Comparison of ENCODE assay signal across 17 cellular contexts in the genomic region with DNA sequence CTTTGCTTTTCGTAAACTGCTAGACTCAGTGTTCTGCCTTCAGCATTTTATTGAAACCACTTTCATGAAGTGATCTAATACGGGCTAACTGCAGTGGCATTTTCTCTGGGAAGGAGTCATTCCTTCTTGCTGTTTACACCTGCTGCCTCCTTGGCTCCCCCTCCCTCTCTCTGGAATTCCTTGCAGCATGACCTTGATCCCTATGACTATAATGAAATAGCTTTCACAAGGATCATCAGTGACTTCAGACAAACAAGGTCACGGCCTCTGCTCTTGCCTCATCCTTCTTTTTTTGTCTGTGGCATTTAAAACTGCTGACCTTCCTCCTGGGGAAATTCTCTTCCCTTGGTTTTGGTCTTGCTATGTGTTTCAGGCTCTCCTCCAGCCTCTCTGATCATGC.
DNase-seq lines count a peak whose midpoint lies in the region; ATAC-seq and TF ChIP-seq lines count a peak whose summit lies in the region.
"Had no signal": no experiment of that assay in that cellular context is flagged by ENCODE, and none has a peak within 500 bp of the region (broad histone marks: within the 10 kb centered on the region; RNA-seq: fewer than 3 reads in every experiment).

No MANE protein-coding gene starts in this region.

- no peak overlapping the region for H2AFZ ChIP-seq in GM23338
- H2AFZ ChIP-seq: PC-9 had no signal

- POLR2A ChIA-PET in A673 (lab: Charles Lee; ENCODE audit: low non-redundant PET): no interaction called here

- H4K20me1 ChIP-seq in GM23338 (replicated peaks; ENCODE audit: insufficient read depth): peaks cover 10% of the 10 kb centered on the region; the same call in 1 of the 2 replicates

- H3K27ac Mint-ChIP-seq in GM23338: peak overlapping the region; percentile 39
- H3K27ac Mint-ChIP-seq: activated T-helper 2 cell treated with anti-CD3 and anti-CD28 coated beads, Interferon-gamma antibody, Interleukin-2, Interleukin-4, amounts not matched to agents 10 μg/mL and 5 μg/mL and 100 μg/mL, durations not matched to agents 14 hours and 24 hours and 36 hours; T-helper 2 cell treated with Interferon-gamma antibody and Interleukin-4, amounts not matched to agents 5 μg/mL and 100 μg/mL, for 36 hours had no signal

- H3K9me3 ChIP-seq in RWPE2 (ENCODE audit: severe bottlenecking): no peaks in the 10 kb centered on the region
- no peaks in the 10 kb centered on the region for H3K9me3 ChIP-seq in A673 (ENCODE audit: low read depth, low read length, poor library complexity, severe bottlenecking)

- H3K4me1 Mint-ChIP-seq in GM23338: peaks cover 25% of the 10 kb centered on the region

- H3K4me1 ChIP-seq in GM23338 (ENCODE audit: insufficient read depth) (peaks cover 6% of the 10 kb centered on the region; the same call in 1 of the 2 replicates), RWPE2 (ENCODE audit: insufficient read depth, poor library complexity, severe bottlenecking) (peaks cover 14% of the 10 kb centered on the region), A673 (ENCODE audit: insufficient read depth, low read length, poor library complexity, severe bottlenecking) (no peaks in the 10 kb centered on the region)

- H3K79me2 ChIP-seq in GM23338 (replicated peaks; ENCODE audit: insufficient read depth): peaks cover 57% of the 10 kb centered on the region

- CTCF ChIA-PET in A673 (lab: Charles Lee): no interaction called here

- no peak overlapping the region for H3K4me3 Mint-ChIP-seq in GM23338
- H3K4me3 Mint-ChIP-seq: T-helper 2 cell treated with Interferon-gamma antibody and Interleukin-4, amounts not matched to agents 5 μg/mL and 100 μg/mL, for 36 hours had no signal

- DNase-seq in GM23338 (ENCODE audit: low spot score) (peak; percentile 14), RWPE2 (ENCODE audit: low spot score) (no peak), fibroblast of pulmonary artery (ENCODE audit: low read depth) (peak; percentile 44), skeletal muscle cell (ENCODE audit: low read depth) (peak; percentile 47), A673 (ENCODE audit: low spot score) (no peak), 8988T (no peak)
- DNase-seq: activated CD4-positive, alpha-beta T cell treated with anti-CD3 and anti-CD28 coated beads, Interleukin-2, amount 50 U/mL, for 1 hour; Calu3; effector CD8-positive, alpha-beta T cell; glutamatergic neuron; NCI-H1092; NCI-H510A had no signal

- H3K36me3 ChIP-seq in GM23338 (ENCODE audit: insufficient read depth) (peaks cover 23% of the 10 kb centered on the region), RWPE2 (ENCODE audit: low read depth) (peaks cover 38% of the 10 kb centered on the region), A673 (ENCODE audit: insufficient read depth, low read length, poor library complexity, severe bottlenecking) (no peaks in the 10 kb centered on the region)

- no peak overlapping the region for H3K4me3 ChIP-seq in GM23338
- no peak overlapping the region for H3K4me3 ChIP-seq in RWPE2 (ENCODE audit: severe bottlenecking)
- H3K4me3 ChIP-seq in fibroblast of pulmonary artery (replicated peaks; ENCODE audit: low read depth, low read length): no peak overlapping the region
- H3K4me3 ChIP-seq in skeletal muscle cell (ENCODE audit: low read depth, low read length): no peak overlapping the region
- no peak overlapping the region for H3K4me3 ChIP-seq in A673 (ENCODE audit: low read depth, low read length, poor library complexity, severe bottlenecking)
- H3K4me3 ChIP-seq: PC-9 had no signal

- H3K27me3 Mint-ChIP-seq in GM23338 (ENCODE audit: insufficient read depth, low read depth, poor library complexity): peaks cover 4% of the 10 kb centered on the region

- H3F3A ChIP-seq in GM23338 (replicated peaks; ENCODE audit: low read depth): no peaks in the 10 kb centered on the region

- H3K4me2 ChIP-seq in GM23338: no peak overlapping the region
- H3K4me2 ChIP-seq: PC-9 had no signal

- intact Hi-C loops in A673 (cut with micrococcal nuclease; ENCODE audit: unreplicated experiment): no loop called here

- H3K9me3 Mint-ChIP-seq in GM23338: no peaks in the 10 kb centered on the region
- H3K9me3 Mint-ChIP-seq: activated T-helper 2 cell treated with anti-CD3 and anti-CD28 coated beads, Interferon-gamma antibody, Interleukin-2, Interleukin-4, amounts not matched to agents 10 μg/mL and 5 μg/mL and 100 μg/mL, durations not matched to agents 14 hours and 24 hours and 36 hours; T-helper 2 cell treated with Interferon-gamma antibody and Interleukin-4, amounts not matched to agents 5 μg/mL and 100 μg/mL, for 36 hours had no signal

- no TSS peak for BruUV-seq in A673 (replicated peaks; lab: Mats Ljungman, UMichigan)

- no peak overlapping the region for H3K27ac ChIP-seq in GM23338 (ENCODE audit: low read depth)
- no peak overlapping the region for H3K27ac ChIP-seq in RWPE2 (ENCODE audit: poor library complexity, severe bottlenecking)
- no peak overlapping the region for H3K27ac ChIP-seq in A673 (ENCODE audit: low read depth, low read length, poor library complexity, severe bottlenecking)
- H3K27ac ChIP-seq: PC-9 had no signal

- H3K9me2 ChIP-seq in GM23338 (ENCODE audit: insufficient read depth): peaks cover 6% of the 10 kb centered on the region; the same call in 1 of the 2 replicates

- ATAC-seq in GM23338 (no peak), RWPE2 (ENCODE audit: low read depth) (peak; percentile 58), GM21737 (IDR thresholded peaks at IDR 0.05; ENCODE audit: unreplicated experiment) (no peak), HG03521 (IDR thresholded peaks at IDR 0.05; ENCODE audit: unreplicated experiment) (no peak)

- H3K27me3 ChIP-seq in GM23338 (ENCODE audit: insufficient read depth) (no peaks in the 10 kb centered on the region), RWPE2 (ENCODE audit: insufficient read depth, poor library complexity, severe bottlenecking) (no peaks in the 10 kb centered on the region), A673 (replicated peaks; ENCODE audit: insufficient read depth, low read depth, low read length, poor library complexity) (no peaks in the 10 kb centered on the region)

- H3K36me3 Mint-ChIP-seq in GM23338 (ENCODE audit: low read depth): peaks cover 69% of the 10 kb centered on the region

- no peak for TF ChIP-seq CTCF in GM23338 (conservative IDR thresholded peaks at IDR 0.05; ENCODE audit: low read depth in 2 of 2)
- no peak for TF ChIP-seq CTCF in RWPE2 (IDR thresholded peaks at IDR 0.05; ENCODE audit: poor library complexity, severe bottlenecking)
- no peak for TF ChIP-seq CTCF in fibroblast of pulmonary artery (IDR thresholded peaks at IDR 0.05; ENCODE audit: low read length, missing control alignments)
- TF ChIP-seq CTCF in A673 (conservative IDR thresholded peaks at IDR 0.05; ENCODE audit: low read depth, low read length): no peak

TF ChIP-seq in GM23338, 12 proteins besides CTCF, POLR2A, EP300 and RAD21 (continues in another document):
- no peak for TF ChIP-seq CREB1 (CRISPR knock-in tag; IDR thresholded peaks at IDR 0.05; ENCODE audit: low read depth)
- no peak for TF ChIP-seq ZNF331 (CRISPR knock-in tag; IDR thresholded peaks at IDR 0.05; ENCODE audit: low read depth)
- TF ChIP-seq EZH2phosphoT487 (IDR thresholded peaks at IDR 0.05; ENCODE audit: unreplicated experiment): no peak
- TF ChIP-seq, protein P1, sequence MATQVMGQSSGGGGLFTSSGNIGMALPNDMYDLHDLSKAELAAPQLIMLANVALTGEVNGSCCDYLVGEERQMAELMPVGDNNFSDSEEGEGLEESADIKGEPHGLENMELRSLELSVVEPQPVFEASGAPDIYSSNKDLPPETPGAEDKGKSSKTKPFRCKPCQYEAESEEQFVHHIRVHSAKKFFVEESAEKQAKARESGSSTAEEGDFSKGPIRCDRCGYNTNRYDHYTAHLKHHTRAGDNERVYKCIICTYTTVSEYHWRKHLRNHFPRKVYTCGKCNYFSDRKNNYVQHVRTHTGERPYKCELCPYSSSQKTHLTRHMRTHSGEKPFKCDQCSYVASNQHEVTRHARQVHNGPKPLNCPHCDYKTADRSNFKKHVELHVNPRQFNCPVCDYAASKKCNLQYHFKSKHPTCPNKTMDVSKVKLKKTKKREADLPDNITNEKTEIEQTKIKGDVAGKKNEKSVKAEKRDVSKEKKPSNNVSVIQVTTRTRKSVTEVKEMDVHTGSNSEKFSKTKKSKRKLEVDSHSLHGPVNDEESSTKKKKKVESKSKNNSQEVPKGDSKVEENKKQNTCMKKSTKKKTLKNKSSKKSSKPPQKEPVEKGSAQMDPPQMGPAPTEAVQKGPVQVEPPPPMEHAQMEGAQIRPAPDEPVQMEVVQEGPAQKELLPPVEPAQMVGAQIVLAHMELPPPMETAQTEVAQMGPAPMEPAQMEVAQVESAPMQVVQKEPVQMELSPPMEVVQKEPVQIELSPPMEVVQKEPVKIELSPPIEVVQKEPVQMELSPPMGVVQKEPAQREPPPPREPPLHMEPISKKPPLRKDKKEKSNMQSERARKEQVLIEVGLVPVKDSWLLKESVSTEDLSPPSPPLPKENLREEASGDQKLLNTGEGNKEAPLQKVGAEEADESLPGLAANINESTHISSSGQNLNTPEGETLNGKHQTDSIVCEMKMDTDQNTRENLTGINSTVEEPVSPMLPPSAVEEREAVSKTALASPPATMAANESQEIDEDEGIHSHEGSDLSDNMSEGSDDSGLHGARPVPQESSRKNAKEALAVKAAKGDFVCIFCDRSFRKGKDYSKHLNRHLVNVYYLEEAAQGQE (IDR thresholded peaks at IDR 0.05; ENCODE audit: unreplicated experiment): no peak

Comparison
In these comparisons a context has a peak if more than half of its experiments do, and no peak if none do; other contexts are left out.
1. DNase-seq: peak in GM23338 (single experiment), fibroblast of pulmonary artery (single experiment) and skeletal muscle cell (single experiment); none in RWPE2 (single experiment), A673 (single experiment) and 8988T (single experiment).